9 cellular contexts compared by ENCODE assay signal in genomic region chr20:17614812-17615644, GRCh38. TPM values are rescaled to one million over a fixed set of nuclear protein-coding genes. Genes with fewer than 3 reads are reported as not detected.
A peak's percentile ranks its signal among the peaks of the same experiment; 100 is the strongest.
DNase-seq lines count a peak whose midpoint lies in the region; ATAC-seq and TF ChIP-seq lines count a peak whose summit lies in the region.
"Had no signal": no experiment of that assay in that cellular context is flagged by ENCODE, and none has a peak within 500 bp of the region (broad histone marks: within the 10 kb centered on the region; RNA-seq: fewer than 3 reads in every experiment).

No MANE protein-coding gene starts in this region.

- H3K27ac ChIP-seq in HEK293 (ENCODE audit: extremely low read depth, low read depth, low read length): no peak overlapping the region
- no peak overlapping the region for H3K27ac ChIP-seq in right lobe of liver
- H3K27ac ChIP-seq in suprapubic skin: peak overlapping the region; percentile 16
- H3K27ac ChIP-seq: epithelial cell of prostate had no signal

- H3K27me3 ChIP-seq in right lobe of liver (no peaks in the 10 kb centered on the region), suprapubic skin (no peaks in the 10 kb centered on the region)

- no peak overlapping the region for H3K4me3 ChIP-seq in HEK293 (ENCODE audit: low read depth, low read length)
- no peak overlapping the region for H3K4me3 ChIP-seq in right lobe of liver
- H3K4me3 ChIP-seq in suprapubic skin: no peak overlapping the region

- no peak for ATAC-seq in activated T-helper 17 cell treated with anti-CD3 and anti-CD28 coated beads, Interleukin-2, amount 50 U/mL, for 72 hours (replicated peaks)
- ATAC-seq in right lobe of liver (peak in 2 of 4 donors; percentile 1 to 2), HG03342 (IDR thresholded peaks at IDR 0.05; ENCODE audit: unreplicated experiment) (no peak)

- intact Hi-C loops in right lobe of liver (cut with DNase I): loop anchor here (10.0 kb wide), 1 partner anchor 80 kb away; the partner anchor contains the start of gene BFSP1 (in 2 of the 2)

- H3K4me1 Mint-ChIP-seq in activated T-helper 17 cell treated with anti-CD3 and anti-CD28 coated beads, Interleukin-2, amount 50 U/mL, for 72 hours: peaks cover 9% of the 10 kb centered on the region

- H3K9me3 ChIP-seq in HEK293 (ENCODE audit: control insufficient read depth, insufficient read depth, low read depth, low read length) (no peaks in the 10 kb centered on the region), right lobe of liver (no peaks in the 10 kb centered on the region), suprapubic skin (no peaks in the 10 kb centered on the region)

- TF ChIP-seq CTCF in HEK293 (tag by site-specific recombination; IDR thresholded peaks at IDR 0.05) (no peak), right lobe of liver (IDR thresholded peaks at IDR 0.05) (no peak), suprapubic skin (IDR thresholded peaks at IDR 0.05) (no peak)

- 59% methylated on average over 7 of the region's 32 CpGs for WGBS in right lobe of liver (ENCODE audit: insufficient coverage, low coverage, low lambda C conversion rate, missing lambda C conversion rate)
- WGBS in suprapubic skin: 55% methylated on average over 31 of the region's 32 CpGs

- POLR2A ChIA-PET in HEK293 (lab: Yijun Ruan, JAX): interaction anchor here (0.6 kb wide), 1 partner anchor 380 kb away, joined by 5 read pairs; no protein-coding TSS in a partner anchor

- H3K9me3 Mint-ChIP-seq in activated T-helper 17 cell treated with anti-CD3 and anti-CD28 coated beads, Interleukin-2, amount 50 U/mL, for 72 hours: no peaks in the 10 kb centered on the region

- peaks cover 15% of the 10 kb centered on the region for H3K36me3 Mint-ChIP-seq in activated T-helper 17 cell treated with anti-CD3 and anti-CD28 coated beads, Interleukin-2, amount 50 U/mL, for 72 hours (ENCODE audit: low read depth)

- H3K4me3 Mint-ChIP-seq in activated T-helper 17 cell treated with anti-CD3 and anti-CD28 coated beads, Interleukin-2, amount 50 U/mL, for 72 hours: no peak overlapping the region

- H3K27me3 Mint-ChIP-seq in activated T-helper 17 cell treated with anti-CD3 and anti-CD28 coated beads, Interleukin-2, amount 50 U/mL, for 72 hours: no peaks in the 10 kb centered on the region

- CTCF ChIA-PET in HEK293 (lab: Yijun Ruan, JAX): interaction anchor here (0.6 to 1.5 kb wide), 5 partner anchors 45 to 110 kb away, joined by 3 to 5 read pairs (median 4); partner anchors contain the start of gene DSTN

- TF ChIP-seq EP300 in suprapubic skin (IDR thresholded peaks at IDR 0.05): no peak

- DNase-seq in right lobe of liver (peak in 2 of 3 donors; percentile 28 to 55), suprapubic skin (ENCODE audit: low spot score in 2 of 2) (peak in 1 of 2 donors; percentile 70), amygdala (lab: John Stamatoyannopoulos, UW) (no peak), kidney tubule cell (ENCODE audit: low spot score) (no peak)
- DNase-seq: activated gamma-delta T cell treated with Interleukin-2 at 50 U/mL for 16 hours had no signal

- H3K4me1 ChIP-seq in HEK293 (ENCODE audit: control insufficient read depth, insufficient read depth, low read length) (no peaks in the 10 kb centered on the region), right lobe of liver (no peaks in the 10 kb centered on the region), suprapubic skin (peaks cover 50% of the 10 kb centered on the region)

- TF ChIP-seq POLR2A in right lobe of liver (IDR thresholded peaks at IDR 0.05) (no peak), suprapubic skin (IDR thresholded peaks at IDR 0.05) (no peak)

- H3K36me3 ChIP-seq in HEK293 (ENCODE audit: control insufficient read depth in 2 of 2, insufficient read depth in 1 of 2, low read length in 2 of 2) (peaks cover 0 to 55% of the 10 kb centered on the region in 2 experiments; a peak in 1 of 3 replicates), right lobe of liver (peaks cover 0 to 55% (median 33%) of the 10 kb centered on the region in 4 donors), suprapubic skin (peaks cover 48% of the 10 kb centered on the region)

- H3K27ac Mint-ChIP-seq in activated T-helper 17 cell treated with anti-CD3 and anti-CD28 coated beads, Interleukin-2, amount 50 U/mL, for 72 hours: peak overlapping the region; percentile 58

TF ChIP-seq in HEK293, 187 proteins besides CTCF, POLR2A, EP300 and RAD21:
- TF ChIP-seq MZF1 (tag by site-specific recombination; IDR thresholded peaks at IDR 0.05; ENCODE audit: borderline replicate concordance): no peak
- no peak for TF ChIP-seq IKZF3 (tag by site-specific recombination; IDR thresholded peaks at IDR 0.05)
- no peak for TF ChIP-seq ZNF785 (tag by site-specific recombination; IDR thresholded peaks at IDR 0.05)
- TF ChIP-seq ZFP3 (tag by site-specific recombination; IDR thresholded peaks at IDR 0.05; ENCODE audit: low read depth): no peak
- no peak for TF ChIP-seq ZNF366 (tag by site-specific recombination; conservative IDR thresholded peaks at IDR 0.05)
- TF ChIP-seq ZNF341 (tag by site-specific recombination; IDR thresholded peaks at IDR 0.05; ENCODE audit: low read depth): 0 out of 2 replicates have a peak, but pooled peaks have one; percentile 1
- TF ChIP-seq PRDM4 (tag by site-specific recombination; IDR thresholded peaks at IDR 0.05): no peak
- no peak for TF ChIP-seq ZBTB11 (tag by site-specific recombination; conservative IDR thresholded peaks at IDR 0.05; ENCODE audit: low read depth)

RNA-seq across cellular contexts. Expression of gene DSTN, which starts 45.2 kb away (rescaled TPM):
- total RNA-seq in activated T-helper 17 cell treated with anti-CD3 and anti-CD28 coated beads, Interleukin-2, amount 50 U/mL, for 72 hours: 10 to 100 TPM; 42.9 to 45.8 TPM
- total RNA-seq in right lobe of liver (10 to 100 TPM; 65.8 to 94.4 (median 86.9) TPM), suprapubic skin (100 to 1,000 TPM; 186 to 301 (median 258) TPM)

Comparison
In these comparisons a context has a peak if more than half of its experiments do, and no peak if none do; other contexts are left out.
1. DNase-seq: peak in right lobe of liver (2 of 3); none in amygdala (0 of 56) and kidney tubule cell (single experiment).